Comparison of ENCODE assay signal across 1 cellular context in the genomic region with DNA sequence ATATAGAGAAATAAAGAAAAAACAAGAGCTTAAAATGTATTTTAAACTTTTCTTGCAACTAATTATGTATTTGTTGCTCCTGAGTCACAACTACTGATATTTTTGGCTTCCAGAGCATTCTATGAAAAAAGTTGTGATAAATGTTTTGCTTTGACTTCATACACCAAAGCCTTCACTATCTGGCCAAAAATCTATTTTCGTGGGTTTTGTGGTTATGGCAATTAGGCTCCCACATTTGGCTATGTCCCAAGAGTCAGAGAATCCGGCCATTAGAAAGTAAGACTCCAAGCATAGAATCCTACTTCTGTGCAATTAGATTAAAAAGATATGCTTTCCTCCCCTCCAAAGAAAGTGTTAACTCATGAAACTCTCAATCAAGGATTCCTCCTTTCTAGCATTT.
TF ChIP-seq lines count a peak whose summit lies in the region.

No MANE protein-coding gene starts in this region.

TF ChIP-seq in SK-N-SH treated with all-trans-retinoic acid at 6 μM for 48 hours, 23 proteins besides CTCF, POLR2A, EP300 and RAD21 (continued from another document):
- TF ChIP-seq, protein P1, sequence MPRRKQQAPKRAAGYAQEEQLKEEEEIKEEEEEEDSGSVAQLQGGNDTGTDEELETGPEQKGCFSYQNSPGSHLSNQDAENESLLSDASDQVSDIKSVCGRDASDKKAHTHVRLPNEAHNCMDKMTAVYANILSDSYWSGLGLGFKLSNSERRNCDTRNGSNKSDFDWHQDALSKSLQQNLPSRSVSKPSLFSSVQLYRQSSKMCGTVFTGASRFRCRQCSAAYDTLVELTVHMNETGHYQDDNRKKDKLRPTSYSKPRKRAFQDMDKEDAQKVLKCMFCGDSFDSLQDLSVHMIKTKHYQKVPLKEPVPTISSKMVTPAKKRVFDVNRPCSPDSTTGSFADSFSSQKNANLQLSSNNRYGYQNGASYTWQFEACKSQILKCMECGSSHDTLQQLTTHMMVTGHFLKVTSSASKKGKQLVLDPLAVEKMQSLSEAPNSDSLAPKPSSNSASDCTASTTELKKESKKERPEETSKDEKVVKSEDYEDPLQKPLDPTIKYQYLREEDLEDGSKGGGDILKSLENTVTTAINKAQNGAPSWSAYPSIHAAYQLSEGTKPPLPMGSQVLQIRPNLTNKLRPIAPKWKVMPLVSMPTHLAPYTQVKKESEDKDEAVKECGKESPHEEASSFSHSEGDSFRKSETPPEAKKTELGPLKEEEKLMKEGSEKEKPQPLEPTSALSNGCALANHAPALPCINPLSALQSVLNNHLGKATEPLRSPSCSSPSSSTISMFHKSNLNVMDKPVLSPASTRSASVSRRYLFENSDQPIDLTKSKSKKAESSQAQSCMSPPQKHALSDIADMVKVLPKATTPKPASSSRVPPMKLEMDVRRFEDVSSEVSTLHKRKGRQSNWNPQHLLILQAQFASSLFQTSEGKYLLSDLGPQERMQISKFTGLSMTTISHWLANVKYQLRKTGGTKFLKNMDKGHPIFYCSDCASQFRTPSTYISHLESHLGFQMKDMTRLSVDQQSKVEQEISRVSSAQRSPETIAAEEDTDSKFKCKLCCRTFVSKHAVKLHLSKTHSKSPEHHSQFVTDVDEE (CRISPR knock-in tag; IDR thresholded peaks at IDR 0.05): no peak
- TF ChIP-seq RARB (CRISPR knock-in tag; IDR thresholded peaks at IDR 0.05) (no peak), TOX (CRISPR knock-in tag; IDR thresholded peaks at IDR 0.05; ENCODE audit: borderline replicate concordance) (no peak; the same call in 1 of the 2 replicates), ARNTL (CRISPR knock-in tag; IDR thresholded peaks at IDR 0.05; ENCODE audit: borderline replicate concordance, low read depth) (no peak), ZC3H10 (CRISPR knock-in tag; IDR thresholded peaks at IDR 0.05) (no peak), SNAI2 (CRISPR knock-in tag; IDR thresholded peaks at IDR 0.05) (no peak), ISL1 (CRISPR knock-in tag; IDR thresholded peaks at IDR 0.05) (no peak)
